ENCODE assay signal across 8 cellular contexts in the genomic region with DNA sequence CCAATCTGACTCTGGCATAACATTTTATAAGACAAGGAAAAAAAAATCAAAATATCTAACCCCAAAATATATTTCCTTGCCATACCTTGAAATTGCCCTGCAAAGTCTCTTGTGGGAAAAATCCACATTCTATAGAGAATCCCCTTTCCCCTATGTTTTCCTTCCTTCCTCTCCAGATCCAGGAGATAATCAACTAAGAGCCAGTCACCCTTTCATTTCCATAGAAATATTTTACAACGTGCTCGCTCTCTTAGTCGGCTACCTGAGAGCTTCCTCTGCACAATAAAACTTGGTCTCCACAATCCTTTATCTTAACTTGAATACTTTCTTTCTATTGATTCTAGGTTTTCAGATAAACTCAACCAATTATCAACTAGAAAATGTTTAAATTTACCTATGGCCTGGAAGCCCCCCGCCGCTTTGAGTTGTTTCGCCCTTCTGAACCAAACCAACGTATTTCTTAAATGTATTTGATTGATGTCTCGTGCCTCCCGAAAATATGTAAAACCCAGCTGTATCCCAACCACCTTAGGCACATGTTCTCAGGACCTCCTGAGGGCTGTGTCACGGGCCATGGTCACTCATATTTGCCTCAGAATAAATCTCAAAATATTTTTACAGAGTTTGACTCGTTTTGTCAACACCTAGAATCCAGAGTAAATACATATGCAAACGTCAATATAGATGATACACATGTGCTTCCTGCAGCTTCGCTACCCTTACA. TPM values are rescaled to one million over a fixed set of nuclear protein-coding genes. Genes with fewer than 3 reads are reported as not detected.
DNase-seq lines count a peak whose midpoint lies in the region; ATAC-seq, FAIRE-seq and TF ChIP-seq lines count a peak whose summit lies in the region.

No MANE protein-coding gene starts in this region.

- TF ChIP-seq POLR2A in GM12891 (IDR thresholded peaks at IDR 0.05; ENCODE audit: low read depth, low read length) = no peak

- no peak overlapping the region for H3K27ac ChIP-seq in SK-N-MC

- DNase-seq in GM12891 (ENCODE audit: insufficient read length, low spot score) (no peak), SK-N-MC (ENCODE audit: low read depth, low spot score) (no peak), fibroblast of pulmonary artery (ENCODE audit: low read depth) (no peak), retinal pigment epithelial cell (ENCODE audit: low read depth) (no peak), GDM1 (lab: John Stamatoyannopoulos, UW) (no peak), nucleus accumbens (lab: John Stamatoyannopoulos, UW) (no peak)

- peak; percentile 20 for FAIRE-seq in GM12891 (lab: Jason Lieb, UNC)

- no peaks in the 10 kb centered on the region for H3K36me3 ChIP-seq in SK-N-MC (ENCODE audit: insufficient read depth, low read length)

- no peak for ATAC-seq in GM21723 (IDR thresholded peaks at IDR 0.05; ENCODE audit: unreplicated experiment)
- ATAC-seq in GM19452 (IDR thresholded peaks at IDR 0.05; ENCODE audit: unreplicated experiment) = no peak

- peak overlapping the region; percentile 82 for H3K4me3 ChIP-seq in SK-N-MC
- peak overlapping the region; percentile 82 for H3K4me3 ChIP-seq in fibroblast of pulmonary artery (replicated peaks; ENCODE audit: low read depth, low read length)
- peak overlapping the region; percentile 99 for H3K4me3 ChIP-seq in retinal pigment epithelial cell (ENCODE audit: low read length)

- peak overlapping the region; percentile 84 for H3K9ac ChIP-seq in SK-N-MC (ENCODE audit: insufficient read length)

- H3K9me3 ChIP-seq in SK-N-MC (ENCODE audit: low read depth, low read length) = no peaks in the 10 kb centered on the region

- TF ChIP-seq CTCF in fibroblast of pulmonary artery (IDR thresholded peaks at IDR 0.05; ENCODE audit: low read length, missing control alignments) = no peak
- no peak for TF ChIP-seq CTCF in retinal pigment epithelial cell (conservative IDR thresholded peaks at IDR 0.05; ENCODE audit: low read depth, low read length)

TF ChIP-seq in GM12891, 5 proteins besides CTCF, POLR2A, EP300 and RAD21:
- TF ChIP-seq PAX5 (IDR thresholded peaks at IDR 0.05; ENCODE audit: insufficient read depth, low read length, severe bottlenecking) (no peak), POU2F2 (IDR thresholded peaks at IDR 0.05; ENCODE audit: low read depth, low read length) (no peak), SPI1 (IDR thresholded peaks at IDR 0.05; ENCODE audit: low read depth, low read length) (no peak), TAF1 (IDR thresholded peaks at IDR 0.05; ENCODE audit: low read depth, low read length) (no peak), POLR2AphosphoS5 (IDR thresholded peaks at IDR 0.05; ENCODE audit: low read depth, low read length) (no peak)

RNA-seq across cellular contexts. Expression of a gene that starts 0.9 kb away (rescaled TPM):
- 238 TPM for polyA plus RNA-seq in GM12891 (2012; ENCODE audit: low read depth, missing spikeins)
